34 cellular contexts compared by ENCODE assay signal in the genomic region with DNA sequence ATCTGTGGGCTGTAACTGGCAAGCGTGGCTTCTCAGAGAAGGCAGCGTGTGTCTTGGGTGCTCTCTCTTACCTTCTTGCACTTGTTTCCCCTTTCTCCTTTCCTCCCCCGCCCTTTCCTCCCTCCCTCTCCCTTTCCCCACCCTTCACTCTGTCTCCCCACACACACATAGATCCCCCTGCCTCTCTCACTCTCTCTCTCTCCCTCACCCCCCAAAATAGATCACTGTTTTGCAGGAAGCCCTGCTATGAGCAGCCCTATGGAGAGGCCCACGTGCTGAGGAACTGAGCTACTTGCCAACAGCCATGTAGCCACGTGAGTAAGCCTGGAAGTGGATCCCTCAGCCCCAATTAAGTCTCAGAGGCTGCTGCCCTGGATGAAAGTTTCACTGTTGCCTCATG. TPM values are rescaled to one million over a fixed set of nuclear protein-coding genes. Genes with fewer than 3 reads are reported as not detected.
"Had no signal": no experiment of that assay in that cellular context is flagged by ENCODE, and none has a peak within 500 bp of the region (broad histone marks: within the 10 kb centered on the region; RNA-seq: fewer than 3 reads in every experiment).

No MANE protein-coding gene starts in this region.

- H3K9me3 ChIP-seq: ascending aorta, Peyer's patch, SJSA1, SK-N-SH had no signal

- ATAC-seq: activated CD4-positive, alpha-beta T cell treated with anti-CD3 and anti-CD28 coated beads for 36 hours; activated CD4-positive, CD25-positive, alpha-beta regulatory T cell treated with anti-CD3 and anti-CD28 coated beads, Interleukin-2, amount 50 U/mL, for 24 hours; activated CD8-positive, alpha-beta T cell treated with anti-CD3 and anti-CD28 coated beads, Interleukin-2, amount 10 ng/mL, durations not matched to agents 7 days and 5 days; PC-3; WTC11 had no signal

- H3K4me3 ChIP-seq: ascending aorta, Peyer's patch, SJSA1 had no signal

- H3K27me3 Mint-ChIP-seq: activated CD4-positive, alpha-beta T cell treated with anti-CD3 and anti-CD28 coated beads for 36 hours; activated naive CD4-positive, alpha-beta T cell treated with anti-CD3 and anti-CD28 coated beads, Interleukin-2, amount 50 U/mL, for 24 hours had no signal

- H3K27ac ChIP-seq: ascending aorta, Peyer's patch, SJSA1 had no signal

- H3K9me3 Mint-ChIP-seq: activated CD4-positive, alpha-beta T cell treated with anti-CD3 and anti-CD28 coated beads, Interleukin-2, amount 10 ng/mL, durations not matched to agents 7 days and 5 days; activated naive CD4-positive, alpha-beta T cell treated with anti-CD3 and anti-CD28 coated beads, Interleukin-2, amount 50 U/mL, for 24 hours; activated naive CD8-positive, alpha-beta T cell treated with anti-CD3 and anti-CD28 coated beads, Interleukin-2, amount 10 ng/mL, durations not matched to agents 7 days and 5 days; activated T-helper 2 cell treated with anti-CD3 and anti-CD28 coated beads, Interferon-gamma antibody, Interleukin-2, Interleukin-4, amounts not matched to agents 10 μg/mL and 5 μg/mL and 100 μg/mL, durations not matched to agents 14 hours and 24 hours and 36 hours; T-helper 1 cell treated with Interleukin-12 subunit alpha and Interleukin-12 subunit beta and Interleukin-4 antibody, amounts not matched to agents 30 μg/mL and 1 μg/mL, for 36 hours; T-helper 2 cell treated with Interferon-gamma antibody and Interleukin-4, amounts not matched to agents 5 μg/mL and 100 μg/mL, for 36 hours had no signal

- H3K4me1 Mint-ChIP-seq: activated CD4-positive, alpha-beta T cell treated with anti-CD3 and anti-CD28 coated beads for 36 hours; activated CD4-positive, alpha-beta T cell treated with anti-CD3 and anti-CD28 coated beads, Interleukin-2, amount 10 ng/mL, durations not matched to agents 7 days and 5 days; activated naive CD4-positive, alpha-beta T cell treated with anti-CD3 and anti-CD28 coated beads, Interleukin-2, amount 50 U/mL, for 24 hours; activated naive CD8-positive, alpha-beta T cell treated with anti-CD3 and anti-CD28 coated beads, Interleukin-2, amount 10 ng/mL, durations not matched to agents 7 days and 5 days; WTC11 had no signal

- H3K36me3 Mint-ChIP-seq: activated naive CD4-positive, alpha-beta T cell treated with anti-CD3 and anti-CD28 coated beads, Interleukin-2, amount 50 U/mL, for 24 hours; activated naive CD8-positive, alpha-beta T cell treated with anti-CD3 and anti-CD28 coated beads, Interleukin-2, amount 10 ng/mL, durations not matched to agents 7 days and 5 days; WTC11 had no signal

- H3K4me1 ChIP-seq: ascending aorta, Peyer's patch, SJSA1 had no signal

- DNase-seq: activated CD4-positive, alpha-beta T cell treated with anti-CD3 and anti-CD28 coated beads for 36 hours; activated CD4-positive, alpha-beta T cell treated with anti-CD3 and anti-CD28 coated beads, Interleukin-2, amount 10 ng/mL, durations not matched to agents 7 days and 5 days; activated CD4-positive, alpha-beta T cell treated with anti-CD3 and anti-CD28 coated beads, Interleukin-2, amount 50 U/mL, for 48 hours; activated CD8-positive, alpha-beta T cell treated with anti-CD3 and anti-CD28 coated beads, Interleukin-2, amount 10 ng/mL, durations not matched to agents 7 days and 5 days; activated gamma-delta T cell; activated naive CD4-positive, alpha-beta T cell treated with Interleukin-2 at 50 U/mL for 16 hours; activated naive CD8-positive, alpha-beta T cell treated with anti-CD3 and anti-CD28 coated beads, Interleukin-2, amount 10 ng/mL, durations not matched to agents 7 days and 5 days; activated T-cell treated with anti-CD3 and anti-CD28 coated beads, Interleukin-2, amount 50 U/mL, for 24 hours; NCI-H1105 treated with DMSO at 0.1 percent for 48 hours; NCI-H1436; NCI-H1694; NCI-H1930; NCI-H2081 treated with DMSO at 0.1 percent for 48 hours; NCI-H226; NCI-H446 treated with DMSO at 0.1 percent for 48 hours; NCI-H524; NCI-H69; NCI-H82; NK-92 treated with Interleukin-12 subunit alpha and Interleukin-12 subunit beta, amount 100 ng/mL, for 24 hours; PC-3; Peyer's patch; RPMI8226; SHP77 treated with DMSO at 0.1 percent for 48 hours; SK-N-SH had no signal

- H3K9ac ChIP-seq: SK-N-SH had no signal

- H3K4me3 Mint-ChIP-seq: activated CD4-positive, alpha-beta T cell treated with anti-CD3 and anti-CD28 coated beads for 36 hours; activated CD4-positive, alpha-beta T cell treated with anti-CD3 and anti-CD28 coated beads, Interleukin-2, amount 10 ng/mL, durations not matched to agents 7 days and 5 days; activated CD8-positive, alpha-beta T cell treated with anti-CD3 and anti-CD28 coated beads, Interleukin-2, amount 10 ng/mL, durations not matched to agents 7 days and 5 days; activated naive CD4-positive, alpha-beta T cell treated with anti-CD3 and anti-CD28 coated beads, Interleukin-2, amount 50 U/mL, for 24 hours; activated naive CD8-positive, alpha-beta T cell treated with anti-CD3 and anti-CD28 coated beads, Interleukin-2, amount 10 ng/mL, durations not matched to agents 7 days and 5 days; activated T-cell treated with anti-CD3 and anti-CD28 coated beads, Interleukin-2, amount 50 U/mL, for 24 hours; T-helper 1 cell treated with Interleukin-12 subunit alpha and Interleukin-12 subunit beta and Interleukin-4 antibody, amounts not matched to agents 30 μg/mL and 1 μg/mL, for 36 hours; T-helper 2 cell treated with Interferon-gamma antibody and Interleukin-4, amounts not matched to agents 5 μg/mL and 100 μg/mL, for 36 hours; WTC11 had no signal

- H3K27ac Mint-ChIP-seq: activated CD4-positive, alpha-beta T cell treated with anti-CD3 and anti-CD28 coated beads for 36 hours; activated CD4-positive, alpha-beta T cell treated with anti-CD3 and anti-CD28 coated beads, Interleukin-2, amount 10 ng/mL, durations not matched to agents 7 days and 5 days; activated CD8-positive, alpha-beta T cell treated with anti-CD3 and anti-CD28 coated beads, Interleukin-2, amount 10 ng/mL, durations not matched to agents 7 days and 5 days; activated naive CD4-positive, alpha-beta T cell treated with anti-CD3 and anti-CD28 coated beads, Interleukin-2, amount 50 U/mL, for 24 hours; activated naive CD8-positive, alpha-beta T cell treated with anti-CD3 and anti-CD28 coated beads, Interleukin-2, amount 10 ng/mL, durations not matched to agents 7 days and 5 days; activated T-cell treated with anti-CD3 and anti-CD28 coated beads, Interleukin-2, amount 50 U/mL, for 24 hours; activated T-helper 2 cell treated with anti-CD3 and anti-CD28 coated beads, Interferon-gamma antibody, Interleukin-2, Interleukin-4, amounts not matched to agents 10 μg/mL and 5 μg/mL and 100 μg/mL, durations not matched to agents 14 hours and 24 hours and 36 hours; T-helper 1 cell treated with Interleukin-12 subunit alpha and Interleukin-12 subunit beta and Interleukin-4 antibody, amounts not matched to agents 30 μg/mL and 1 μg/mL, for 36 hours; T-helper 2 cell treated with Interferon-gamma antibody and Interleukin-4, amounts not matched to agents 5 μg/mL and 100 μg/mL, for 36 hours; WTC11 had no signal

- H3K27me3 ChIP-seq: ascending aorta, Peyer's patch, SJSA1 had no signal

- H3K36me3 ChIP-seq: ascending aorta, Peyer's patch, SJSA1 had no signal

RNA-seq across cellular contexts. Expression of a gene that starts 4.3 kb away (rescaled TPM):
- total RNA-seq: activated CD4-positive, alpha-beta T cell treated with anti-CD3 and anti-CD28 coated beads for 36 hours; activated CD4-positive, alpha-beta T cell treated with anti-CD3 and anti-CD28 coated beads, Interleukin-2, amount 10 ng/mL, durations not matched to agents 7 days and 5 days; activated CD8-positive, alpha-beta T cell treated with anti-CD3 and anti-CD28 coated beads, Interleukin-2, amount 10 ng/mL, durations not matched to agents 7 days and 5 days; activated naive CD8-positive, alpha-beta T cell treated with anti-CD3 and anti-CD28 coated beads, Interleukin-2, amount 10 ng/mL, durations not matched to agents 7 days and 5 days; activated T-helper 2 cell treated with anti-CD3 and anti-CD28 coated beads, Interferon-gamma antibody, Interleukin-2, Interleukin-4, amounts not matched to agents 10 μg/mL and 5 μg/mL and 100 μg/mL, durations not matched to agents 14 hours and 24 hours and 36 hours; ascending aorta; M059J; PC-3; Peyer's patch; SJSA1; WTC11 had no signal
- polyA plus RNA-seq: adipose tissue, SK-N-SH had no signal

RNA-seq across cellular contexts. Expression of a gene that starts 5.8 kb away (rescaled TPM):
- total RNA-seq: M059J, PC-3, SJSA1 had no signal
